Comparison of ENCODE assay signal across 12 cellular contexts in the genomic region with DNA sequence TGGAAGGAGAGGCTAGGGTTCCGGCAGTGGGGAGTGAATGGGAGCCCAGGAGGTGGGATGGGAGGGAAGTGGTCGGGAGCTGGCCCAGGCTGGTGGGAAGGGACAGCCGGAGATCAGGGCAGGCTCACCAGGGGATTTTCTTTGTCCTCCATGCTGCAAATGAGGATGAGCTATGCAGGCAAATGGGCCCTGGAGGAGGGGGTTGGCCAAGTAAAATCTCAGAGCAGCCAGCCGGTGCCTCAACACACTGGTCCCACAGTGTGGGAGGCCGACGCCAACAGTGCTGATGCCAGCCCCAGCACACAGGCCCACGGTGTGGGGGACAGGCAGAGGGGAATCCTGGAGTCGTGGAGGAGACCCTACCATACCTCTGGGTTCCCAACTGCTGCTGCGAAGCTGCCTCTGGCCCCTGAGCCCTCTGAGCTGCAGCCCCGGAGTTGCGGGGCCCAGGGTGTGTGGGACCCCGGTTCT. TPM values are rescaled to one million over a fixed set of nuclear protein-coding genes. Genes with fewer than 3 reads are reported as not detected.
DNase-seq lines count a peak whose midpoint lies in the region; ATAC-seq and TF ChIP-seq lines count a peak whose summit lies in the region.
"Had no signal": no experiment of that assay in that cellular context is flagged by ENCODE, and none has a peak within 500 bp of the region (broad histone marks: within the 10 kb centered on the region; RNA-seq: fewer than 3 reads in every experiment).

No MANE protein-coding gene starts in this region.

- intact Hi-C loops in testis (cut with DNase I; ENCODE audit: low total_unique reads), result no loop called here

- H3K27ac ChIP-seq in caudate nucleus (ENCODE audit: low read depth, low read length), result peak overlapping the region; percentile 98
- H3K27ac ChIP-seq in mesenchymal stem cell (ENCODE audit: low read length, poor library complexity, severe bottlenecking), result no peak overlapping the region
- H3K27ac ChIP-seq in testis, result peak overlapping the region; percentile 47 to 72

- H2BK120ac ChIP-seq in mesenchymal stem cell (ENCODE audit: low read depth, low read length), result no peak overlapping the region

- H4K91ac ChIP-seq in mesenchymal stem cell (ENCODE audit: low read length), result no peak overlapping the region

- peaks cover 5% of the 10 kb centered on the region for H3K4me1 Mint-ChIP-seq in T-helper 2 cell treated with Interferon-gamma antibody and Interleukin-4, amounts not matched to agents 5 μg/mL and 100 μg/mL, for 36 hours (ENCODE audit: low read depth)

- no peak overlapping the region for H4K8ac ChIP-seq in mesenchymal stem cell (ENCODE audit: low read length)

- no peak for TF ChIP-seq CTCF in testis (IDR thresholded peaks at IDR 0.05)

- H2BK15ac ChIP-seq in mesenchymal stem cell (ENCODE audit: low read depth, poor library complexity, severe bottlenecking), result no peak overlapping the region

- H3K27ac Mint-ChIP-seq in T-helper 2 cell treated with Interferon-gamma antibody and Interleukin-4, amounts not matched to agents 5 μg/mL and 100 μg/mL, for 36 hours, result peak overlapping the region; percentile 67
- H3K27ac Mint-ChIP-seq: natural killer cell treated with Interleukin-12 subunit alpha and Interleukin-12 subunit beta and Interleukin-15 and Interleukin-18, amount 100 ng/mL, for 72 hours had no signal

- peak overlapping the region; percentile 84 for H3K9ac ChIP-seq in mesenchymal stem cell (ENCODE audit: low read length)

- no peaks in the 10 kb centered on the region for H3K36me3 Mint-ChIP-seq in T-helper 2 cell treated with Interferon-gamma antibody and Interleukin-4, amounts not matched to agents 5 μg/mL and 100 μg/mL, for 36 hours (ENCODE audit: low read depth)
- H3K36me3 Mint-ChIP-seq: natural killer cell treated with Interleukin-12 subunit alpha and Interleukin-12 subunit beta and Interleukin-15 and Interleukin-18, amount 100 ng/mL, for 72 hours had no signal

- H3K4me2 ChIP-seq in mesenchymal stem cell (ENCODE audit: low read length, poor library complexity, severe bottlenecking), result no peak overlapping the region

- peaks cover 2% of the 10 kb centered on the region for H3K27me3 Mint-ChIP-seq in T-helper 2 cell treated with Interferon-gamma antibody and Interleukin-4, amounts not matched to agents 5 μg/mL and 100 μg/mL, for 36 hours (ENCODE audit: low read depth)

- no peak for ATAC-seq in HG02852 (IDR thresholded peaks at IDR 0.05; ENCODE audit: unreplicated experiment)

- H2BK5ac ChIP-seq in mesenchymal stem cell (ENCODE audit: low read depth, low read length, poor library complexity, severe bottlenecking), result no peak overlapping the region

- H3K4me1 ChIP-seq in mesenchymal stem cell (ENCODE audit: control insufficient read depth, insufficient read depth, low read depth, low read length), result peaks cover 21% of the 10 kb centered on the region
- peaks cover 39% of the 10 kb centered on the region for H3K4me1 ChIP-seq in testis

- no peaks in the 10 kb centered on the region for H3K36me3 ChIP-seq in mesenchymal stem cell (ENCODE audit: control insufficient read depth in 1 of 2, insufficient read depth in 2 of 2, low read depth in 1 of 2, low read length in 2 of 2)
- H3K36me3 ChIP-seq in testis (ENCODE audit: low read depth, missing control alignments), result no peaks in the 10 kb centered on the region

- no peak overlapping the region for H2AFZ ChIP-seq in mesenchymal stem cell (ENCODE audit: low read depth, low read length)

- H3K79me1 ChIP-seq in mesenchymal stem cell (replicated peaks; ENCODE audit: low read length, poor library complexity, severe bottlenecking), result peaks cover 2% of the 10 kb centered on the region

- no peak overlapping the region for H2BK12ac ChIP-seq in mesenchymal stem cell (ENCODE audit: low read length in 2 of 2)

- H3K27me3 ChIP-seq in mesenchymal stem cell (ENCODE audit: control insufficient read depth in 1 of 2, insufficient read depth in 1 of 2, low read length in 2 of 2), result peaks cover 16 to 22% of the 10 kb centered on the region in 2 experiments
- no peaks in the 10 kb centered on the region for H3K27me3 ChIP-seq in testis
- H3K27me3 ChIP-seq: body of pancreas had no signal

- DNase-seq in T-helper 2 cell treated with Interferon-gamma antibody and Interleukin-4, amounts not matched to agents 5 μg/mL and 100 μg/mL, for 36 hours (ENCODE audit: low spot score), result no peak
- DNase-seq in T-helper 2 cell (no peak), caudate nucleus (lab: John Stamatoyannopoulos, UW) (peak in 10 of 61 donors; percentile 33 to 75 (median 62)), mesenchymal stem cell (no peak), testis (no peak), NCI-H1417 treated with DMSO at 0.1 percent for 48 hours (lab: John Stamatoyannopoulos, UW) (no peak), CD1c-positive myeloid dendritic cell (ENCODE audit: extremely low spot score) (no peak)
- DNase-seq: activated CD8-positive, alpha-beta memory T cell treated with anti-CD3 and anti-CD28 coated beads, Interleukin-2, amount 50 U/mL, for 4 hours had no signal

- H3K9me3 ChIP-seq in mesenchymal stem cell (ENCODE audit: control insufficient read depth, low read length) (no peaks in the 10 kb centered on the region), testis (no peaks in the 10 kb centered on the region)
- H3K9me3 ChIP-seq: body of pancreas had no signal

- no peak overlapping the region for H3K4me3 ChIP-seq in mesenchymal stem cell (ENCODE audit: insufficient read depth in 1 of 2, low read depth in 1 of 2, low read length in 2 of 2)
- no peak overlapping the region for H3K4me3 ChIP-seq in testis
- H3K4me3 ChIP-seq: body of pancreas had no signal

- H2AK5ac ChIP-seq in mesenchymal stem cell (ENCODE audit: low read length, severe bottlenecking), result no peak overlapping the region

- no peak overlapping the region for H3K4ac ChIP-seq in mesenchymal stem cell (ENCODE audit: low read depth in 1 of 2, low read length in 2 of 2)

- no peak overlapping the region for H3K18ac ChIP-seq in mesenchymal stem cell (ENCODE audit: low read depth in 1 of 2, low read length in 2 of 2)

- H3K9me3 Mint-ChIP-seq in T-helper 2 cell treated with Interferon-gamma antibody and Interleukin-4, amounts not matched to agents 5 μg/mL and 100 μg/mL, for 36 hours, result no peaks in the 10 kb centered on the region
- H3K9me3 Mint-ChIP-seq: natural killer cell treated with Interleukin-12 subunit alpha and Interleukin-12 subunit beta and Interleukin-15 and Interleukin-18, amount 100 ng/mL, for 72 hours; stimulated activated naive CD8-positive, alpha-beta T cell treated with anti-CD3 and anti-CD28 coated beads, Interleukin-15, amount 100 ng/mL, for 72 hours had no signal

- no peak overlapping the region for H3K4me3 Mint-ChIP-seq in T-helper 2 cell treated with Interferon-gamma antibody and Interleukin-4, amounts not matched to agents 5 μg/mL and 100 μg/mL, for 36 hours
- H3K4me3 Mint-ChIP-seq: natural killer cell treated with Interleukin-12 subunit alpha and Interleukin-12 subunit beta and Interleukin-15 and Interleukin-18, amount 100 ng/mL, for 72 hours had no signal

- 79% methylated on average over 12 of the region's 12 CpGs for WGBS in mesenchymal stem cell
- WGBS in testis, 2 donors, result 66 to 76% methylated on average over 12 of the region's 12 CpGs

- TF ChIP-seq POLR2A in testis (IDR thresholded peaks at IDR 0.05), result no peak

- no peak overlapping the region for H3K14ac ChIP-seq in mesenchymal stem cell (ENCODE audit: low read length in 2 of 2)

- no peak overlapping the region for H3K23ac ChIP-seq in mesenchymal stem cell (ENCODE audit: low read length in 2 of 2)

RNA-seq across cellular contexts. Expression of gene NDRG4, which starts 4.0 kb away (rescaled TPM):
- 8.0 TPM for polyA plus RNA-seq in mesenchymal stem cell (2013, experiment 1 of 2)
- 8.0 TPM for polyA plus RNA-seq in mesenchymal stem cell (2013, experiment 2 of 2)
- 100 to 1,000 TPM; 375 to 444 TPM for total RNA-seq in testis
- 142 TPM for polyA plus RNA-seq in testis (ENCODE audit: insufficient read depth, low read depth, low replicate concordance)

RNA-seq across cellular contexts. Expression of gene SETD6, which starts 19.4 kb away (rescaled TPM):
- polyA plus RNA-seq in mesenchymal stem cell (2013, experiment 1 of 2), result 4.6 TPM
- polyA plus RNA-seq in mesenchymal stem cell (2013, experiment 2 of 2), result 4.2 TPM
- 10 to 100 TPM; 71.2 to 77.5 TPM for total RNA-seq in testis
- 21.6 TPM for polyA plus RNA-seq in testis (ENCODE audit: insufficient read depth, low read depth, low replicate concordance)
